ENCODE assay signal across 18 cellular contexts in the genomic region with DNA sequence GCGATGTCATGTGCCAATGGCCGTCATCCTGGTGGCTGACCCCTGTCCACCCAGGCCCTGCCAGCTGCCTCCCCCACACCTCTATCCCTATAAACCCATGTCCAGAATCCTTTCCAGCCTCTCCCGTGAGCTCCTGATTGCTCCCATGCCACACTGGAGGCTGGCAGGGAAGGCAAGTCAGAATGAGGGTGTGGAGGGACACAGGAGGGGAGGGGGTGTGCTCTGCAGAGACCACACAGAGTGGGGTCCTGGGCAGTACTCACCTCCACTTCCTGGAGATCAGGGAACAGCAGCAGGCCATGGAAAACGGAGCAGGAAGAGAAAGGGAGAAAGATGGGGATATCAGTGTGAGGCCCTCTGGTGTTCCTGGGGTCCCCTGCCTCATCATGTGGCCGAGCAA. TPM values are rescaled to one million over a fixed set of nuclear protein-coding genes. Genes with fewer than 3 reads are reported as not detected.
DNase-seq lines count a peak whose midpoint lies in the region; ATAC-seq, FAIRE-seq and TF ChIP-seq lines count a peak whose summit lies in the region.
"Had no signal": no experiment of that assay in that cellular context is flagged by ENCODE, and none has a peak within 500 bp of the region (broad histone marks: within the 10 kb centered on the region; RNA-seq: fewer than 3 reads in every experiment).

No MANE protein-coding gene starts in this region.

- TF ChIP-seq RAD21 in HepG2 (CRISPR knock-in tag; IDR thresholded peaks at IDR 0.05) = no peak

- H3K4me2 ChIP-seq in HepG2 (ENCODE audit: low read depth, low read length) = no peak overlapping the region

- H4K20me1 ChIP-seq in HepG2 (ENCODE audit: insufficient read depth, low read length) = no peaks in the 10 kb centered on the region

- H3K27me3 Mint-ChIP-seq in stimulated activated naive CD8-positive, alpha-beta T cell treated with anti-CD3 and anti-CD28 coated beads, Interleukin-15, Interleukin-2, amounts not matched to agents 100 ng/mL and 50 ng/mL, for 24 hours = no peaks in the 10 kb centered on the region
- H3K27me3 Mint-ChIP-seq in stimulated activated naive CD8-positive, alpha-beta T cell treated with anti-CD3 and anti-CD28 coated beads, Interleukin-15, amount 100 ng/mL, for 72 hours = no peaks in the 10 kb centered on the region
- no peaks in the 10 kb centered on the region for H3K27me3 Mint-ChIP-seq in activated T-helper 17 cell treated with anti-CD3 and anti-CD28 coated beads, Interleukin-2, amount 50 U/mL, for 72 hours
- no peaks in the 10 kb centered on the region for H3K27me3 Mint-ChIP-seq in naive thymus-derived CD4-positive, alpha-beta T cell

- no peak for ATAC-seq in stimulated activated naive CD8-positive, alpha-beta T cell treated with anti-CD3 and anti-CD28 coated beads, Interleukin-15, amount 100 ng/mL, for 72 hours
- ATAC-seq in activated T-helper 17 cell treated with anti-CD3 and anti-CD28 coated beads, Interleukin-2, amount 50 U/mL, for 72 hours (replicated peaks) = no peak
- ATAC-seq in naive thymus-derived CD4-positive, alpha-beta T cell = no peak
- ATAC-seq in HepG2 = no peak
- ATAC-seq: GM12878, HCT116 had no signal

- no peaks in the 10 kb centered on the region for H3K9me3 Mint-ChIP-seq in stimulated activated naive CD8-positive, alpha-beta T cell treated with anti-CD3 and anti-CD28 coated beads, Interleukin-15, Interleukin-2, amounts not matched to agents 100 ng/mL and 50 ng/mL, for 24 hours
- H3K9me3 Mint-ChIP-seq in stimulated activated naive CD8-positive, alpha-beta T cell treated with anti-CD3 and anti-CD28 coated beads, Interleukin-15, amount 100 ng/mL, for 72 hours = no peaks in the 10 kb centered on the region
- H3K9me3 Mint-ChIP-seq in activated T-helper 17 cell treated with anti-CD3 and anti-CD28 coated beads, Interleukin-2, amount 50 U/mL, for 72 hours = no peaks in the 10 kb centered on the region
- peaks cover 0 to 8% (median 0%) of the 10 kb centered on the region in 11 donors for H3K9me3 Mint-ChIP-seq in naive thymus-derived CD4-positive, alpha-beta T cell

- no peaks in the 10 kb centered on the region for H3K27me3 ChIP-seq in naive thymus-derived CD4-positive, alpha-beta T cell (ENCODE audit: control insufficient read depth in 2 of 2, insufficient read depth in 2 of 2, low read length in 2 of 2)
- peaks cover 3 to 34% of the 10 kb centered on the region in 2 experiments for H3K27me3 ChIP-seq in HepG2 (ENCODE audit: control insufficient read depth in 1 of 2, insufficient read depth in 2 of 2, low read length in 2 of 2)

- no TSS peak for BruUV-seq in HepG2 (replicated peaks; lab: Mats Ljungman, UMichigan)

- CTCF ChIA-PET in naive thymus-derived CD4-positive, alpha-beta T cell (lab: Charles Lee) = interaction anchor here (0.5 to 2.2 kb wide), 4 partner anchors 24 to 265 kb away, joined by 3 to 7 read pairs (median 4); no protein-coding TSS in a partner anchor
- CTCF ChIA-PET in HepG2 (lab: Yijun Ruan, JAX; ENCODE audit: low intra/inter-chr PET ratio, low total read pairs) = no interaction called here

- in situ Hi-C loops in HepG2 (cut with HindIII; ENCODE audit: extremely low pct_ligation_motif_present, low pct_unique_long_range_greater_than_20kb) = no loop called here

- POLR2A ChIA-PET in naive thymus-derived CD4-positive, alpha-beta T cell (lab: Charles Lee) = interaction anchor here (0.9 to 4.3 kb wide), 5 partner anchors 12 to 63 kb away, joined by 3 to 21 read pairs (median 3); partner anchors contain the start of gene SPOCK2
- POLR2A ChIA-PET in HepG2 (lab: Yijun Ruan, JAX) = no interaction called here

- no peak overlapping the region for H3K9ac ChIP-seq in HepG2 (ENCODE audit: insufficient read depth, low read depth, low read length)

- no peaks in the 10 kb centered on the region for H3K79me2 ChIP-seq in HepG2 (ENCODE audit: insufficient read depth, low read length)

- no peak for TF ChIP-seq POLR2A in HepG2 (IDR thresholded peaks at IDR 0.05; ENCODE audit: insufficient read depth in 1 of 2, low read depth in 2 of 2, low read length in 2 of 2)

- no peak for FAIRE-seq in HepG2 (lab: Jason Lieb, UNC)
- FAIRE-seq: GM12878, GM19239, RCC 7860 had no signal

- TF ChIP-seq EP300 in HepG2 (IDR thresholded peaks at IDR 0.05; ENCODE audit: low read depth in 2 of 2, low read length in 2 of 2) (no peak), HepG2 (CRISPR knock-in tag; IDR thresholded peaks at IDR 0.05; ENCODE audit: borderline replicate concordance) (no peak)

- H3K27ac Mint-ChIP-seq in stimulated activated naive CD8-positive, alpha-beta T cell treated with anti-CD3 and anti-CD28 coated beads, Interleukin-15, Interleukin-2, amounts not matched to agents 100 ng/mL and 50 ng/mL, for 24 hours = peak overlapping the region; percentile 61
- peak overlapping the region in 1 of 2 donors; percentile 89 for H3K27ac Mint-ChIP-seq in stimulated activated naive CD8-positive, alpha-beta T cell treated with anti-CD3 and anti-CD28 coated beads, Interleukin-15, amount 100 ng/mL, for 72 hours
- H3K27ac Mint-ChIP-seq in activated T-helper 17 cell treated with anti-CD3 and anti-CD28 coated beads, Interleukin-2, amount 50 U/mL, for 72 hours = peak overlapping the region; percentile 61
- peak overlapping the region in 7 of 9 donors; percentile 49 to 93 (median 81) for H3K27ac Mint-ChIP-seq in naive thymus-derived CD4-positive, alpha-beta T cell

- TF ChIP-seq CTCF in HepG2 (CRISPR knock-in tag; IDR thresholded peaks at IDR 0.05) = no peak

- H3K36me3 ChIP-seq in naive thymus-derived CD4-positive, alpha-beta T cell (ENCODE audit: control insufficient read depth in 2 of 3, insufficient read depth in 3 of 3, low read length in 3 of 3) = peaks cover 36 to 87% (median 49%) of the 10 kb centered on the region in 3 experiments
- H3K36me3 ChIP-seq in HepG2 (replicated peaks in 1 of 2; ENCODE audit: control insufficient read depth in 1 of 2, insufficient read depth in 2 of 2, low read length in 2 of 2) = no peaks in the 10 kb centered on the region

- peaks cover 40% of the 10 kb centered on the region for H3K36me3 Mint-ChIP-seq in stimulated activated naive CD8-positive, alpha-beta T cell treated with anti-CD3 and anti-CD28 coated beads, Interleukin-15, Interleukin-2, amounts not matched to agents 100 ng/mL and 50 ng/mL, for 24 hours (ENCODE audit: low read depth)
- H3K36me3 Mint-ChIP-seq in activated T-helper 17 cell treated with anti-CD3 and anti-CD28 coated beads, Interleukin-2, amount 50 U/mL, for 72 hours (ENCODE audit: low read depth) = peaks cover 91% of the 10 kb centered on the region
- H3K36me3 Mint-ChIP-seq in naive thymus-derived CD4-positive, alpha-beta T cell = peaks cover 17 to 42% (median 28%) of the 10 kb centered on the region in 5 donors

- no peak overlapping the region for H3K4me3 Mint-ChIP-seq in stimulated activated naive CD8-positive, alpha-beta T cell treated with anti-CD3 and anti-CD28 coated beads, Interleukin-15, Interleukin-2, amounts not matched to agents 100 ng/mL and 50 ng/mL, for 24 hours
- no peak overlapping the region for H3K4me3 Mint-ChIP-seq in stimulated activated naive CD8-positive, alpha-beta T cell treated with anti-CD3 and anti-CD28 coated beads, Interleukin-15, amount 100 ng/mL, for 72 hours
- no peak overlapping the region for H3K4me3 Mint-ChIP-seq in activated T-helper 17 cell treated with anti-CD3 and anti-CD28 coated beads, Interleukin-2, amount 50 U/mL, for 72 hours
- H3K4me3 Mint-ChIP-seq in naive thymus-derived CD4-positive, alpha-beta T cell = peak overlapping the region in 3 of 10 donors; percentile 10 to 97 (median 17)

- DNase-seq in stimulated activated naive CD8-positive, alpha-beta T cell treated with anti-CD3 and anti-CD28 coated beads, Interleukin-15, amount 100 ng/mL, for 72 hours = no peak
- DNase-seq in naive thymus-derived CD4-positive, alpha-beta T cell = no peak
- DNase-seq in DMS53 treated with DMSO at 0.1 percent for 48 hours (lab: John Stamatoyannopoulos, UW; ENCODE audit: unreplicated experiment) (no peak), NCI-H526 (lab: John Stamatoyannopoulos, UW) (no peak), COLO668 (lab: John Stamatoyannopoulos, UW; ENCODE audit: unreplicated experiment) (no peak), HepG2 (ENCODE audit: low spot score) (no peak)
- DNase-seq: ACHN, IMR-90, NCI-H1436, NCI-H2029 treated with DMSO at 0.1 percent for 48 hours, NCI-H510A, SHP77 had no signal

- no peaks in the 10 kb centered on the region for H3K9me3 ChIP-seq in naive thymus-derived CD4-positive, alpha-beta T cell (ENCODE audit: control insufficient read depth in 2 of 3, low read length in 3 of 3)
- no peaks in the 10 kb centered on the region for H3K9me3 ChIP-seq in HepG2 (ENCODE audit: low read length)

- H3K4me1 Mint-ChIP-seq in stimulated activated naive CD8-positive, alpha-beta T cell treated with anti-CD3 and anti-CD28 coated beads, Interleukin-15, Interleukin-2, amounts not matched to agents 100 ng/mL and 50 ng/mL, for 24 hours (ENCODE audit: low read depth) = peaks cover 81% of the 10 kb centered on the region
- peaks cover 100% of the 10 kb centered on the region for H3K4me1 Mint-ChIP-seq in stimulated activated naive CD8-positive, alpha-beta T cell treated with anti-CD3 and anti-CD28 coated beads, Interleukin-15, amount 100 ng/mL, for 72 hours
- peaks cover 33% of the 10 kb centered on the region for H3K4me1 Mint-ChIP-seq in activated T-helper 17 cell treated with anti-CD3 and anti-CD28 coated beads, Interleukin-2, amount 50 U/mL, for 72 hours
- peaks cover 37 to 84% (median 69%) of the 10 kb centered on the region in 7 donors for H3K4me1 Mint-ChIP-seq in naive thymus-derived CD4-positive, alpha-beta T cell

- no peak overlapping the region for H2AFZ ChIP-seq in HepG2 (ENCODE audit: low read length)

- 58% methylated on average over 5 of the region's 5 CpGs for WGBS in HepG2 (ENCODE audit: low lambda C conversion rate)

- no peak overlapping the region for H3K4me3 ChIP-seq in naive thymus-derived CD4-positive, alpha-beta T cell (ENCODE audit: low read length)
- H3K4me3 ChIP-seq in HepG2 (replicated peaks in 1 of 3; ENCODE audit: insufficient read depth in 1 of 3, low read depth in 2 of 3, low read length in 3 of 3) = no peak overlapping the region
- H3K4me3 ChIP-seq: GM12878 had no signal

- peaks cover 42 to 46% of the 10 kb centered on the region in 2 donors for H3K4me1 ChIP-seq in naive thymus-derived CD4-positive, alpha-beta T cell (ENCODE audit: control insufficient read depth in 2 of 2, insufficient read depth in 2 of 2, low read length in 2 of 2)
- H3K4me1 ChIP-seq in HepG2 (ENCODE audit: insufficient read depth, low read length) = peaks cover 56% of the 10 kb centered on the region

- intact Hi-C loops in naive thymus-derived CD4-positive, alpha-beta T cell (cut with micrococcal nuclease) = no loop called here
- intact Hi-C loops in HepG2 (cut with micrococcal nuclease; ENCODE audit: unreplicated experiment) = no loop called here

- H3K27ac ChIP-seq in naive thymus-derived CD4-positive, alpha-beta T cell (ENCODE audit: low read depth, low read length) = peak overlapping the region; percentile 53
- H3K27ac ChIP-seq in HepG2 (ENCODE audit: extremely low read length, insufficient read depth, low read length) = no peak overlapping the region

RNA-seq across cellular contexts. Expression of gene SPOCK2, which starts 15.7 kb away (rescaled TPM):
- 100 to 1,000 TPM; 161 to 191 TPM for total RNA-seq in activated T-helper 17 cell treated with anti-CD3 and anti-CD28 coated beads, Interleukin-2, amount 50 U/mL, for 72 hours
- 100 to 1,000 TPM; 312 to 543 (median 505) TPM for total RNA-seq in naive thymus-derived CD4-positive, alpha-beta T cell
- 100 to 1,000 TPM; 200 to 250 TPM for polyA plus RNA-seq in naive thymus-derived CD4-positive, alpha-beta T cell
- 4.7 and 8.6 TPM in 2 replicates for total RNA-seq in HepG2 (2016; rRNA removed; fragmentation: Illumina TruSeq; extraction: Trizol)
- total RNA-seq in HepG2 (2016; cell fraction: cytosol; rRNA removed; fragmentation: Illumina TruSeq; extraction: Trizol; ENCODE audit: low read depth) = 1.9 and 2.3 TPM in 2 replicates
- 5.6 and 7.5 TPM in 2 replicates for total RNA-seq in HepG2 (2016; cell fraction: insoluble cytoplasmic fraction; rRNA removed; fragmentation: Illumina TruSeq; extraction: Trizol)
- total RNA-seq in HepG2 (2016; cell fraction: membrane; rRNA removed; fragmentation: Illumina TruSeq; extraction: Trizol) = 4.9 and 6.3 TPM in 2 replicates
- total RNA-seq in HepG2 (2016; cell fraction: nucleus; rRNA removed; fragmentation: Illumina TruSeq; extraction: Trizol) = 4.5 and 7.0 TPM in 2 replicates
- polyA plus RNA-seq in HepG2 (2011; rRNA removed) = 30.6 and 49.8 TPM in 2 replicates
- 36.8 and 39.8 TPM in 2 replicates for polyA plus RNA-seq in HepG2 (2011; cell fraction: cytosol; rRNA removed)
- 38.0 and 46.6 TPM in 2 replicates for polyA plus RNA-seq in HepG2 (2011; cell fraction: nucleus; rRNA removed)
- polyA plus RNA-seq in HepG2 (2012) = 3.4 and 5.3 TPM in 2 replicates
- 2.4 and 2.5 TPM in 2 replicates for polyA plus RNA-seq in HepG2 (2016; cell fraction: cytosol; fragmentation: Illumina TruSeq; extraction: Trizol; ENCODE audit: low read depth)
- 4.6 and 4.7 TPM in 2 replicates for polyA plus RNA-seq in HepG2 (2016; cell fraction: insoluble cytoplasmic fraction; fragmentation: Illumina TruSeq; extraction: Trizol; ENCODE audit: low read depth)
- 3.8 and 5.6 TPM in 2 replicates for polyA plus RNA-seq in HepG2 (2016; cell fraction: membrane; fragmentation: Illumina TruSeq; extraction: Trizol; ENCODE audit: low read depth)
- 12.2 and 13.8 TPM in 2 replicates for polyA plus RNA-seq in HepG2 (2016; cell fraction: nucleus; fragmentation: Illumina TruSeq; extraction: Trizol; ENCODE audit: insufficient read depth, low read depth)
- polyA minus RNA-seq in HepG2 (2011; rRNA and poly(A)+ RNA removed; ENCODE audit: low replicate concordance) = 2.5 and 69.1 TPM in 2 replicates
- polyA minus RNA-seq in HepG2 (2011; cell fraction: cytosol; rRNA and poly(A)+ RNA removed) = 20.4 and 35.1 TPM in 2 replicates
- 8.9 and 15.5 TPM in 2 replicates for polyA minus RNA-seq in HepG2 (2011; cell fraction: nucleus; rRNA and poly(A)+ RNA removed)
- total RNA-seq: IMR-90 had no signal

Comparison
In these comparisons a context has a peak if more than half of its experiments do, and no peak if none do; other contexts are left out.
1. RNA of gene SPOCK2, which starts 15.7 kb away (total RNA-seq): 312 to 543 TPM in naive thymus-derived CD4-positive, alpha-beta T cell and 161 to 191 TPM in activated T-helper 17 cell treated with anti-CD3 and anti-CD28 coated beads, Interleukin-2, amount 50 U/mL, for 72 hours; 1.9 to 8.6 TPM in HepG2; every median in the first group is over 10 times any median in the second.